26 cellular contexts compared by ENCODE assay signal in the genomic region with DNA sequence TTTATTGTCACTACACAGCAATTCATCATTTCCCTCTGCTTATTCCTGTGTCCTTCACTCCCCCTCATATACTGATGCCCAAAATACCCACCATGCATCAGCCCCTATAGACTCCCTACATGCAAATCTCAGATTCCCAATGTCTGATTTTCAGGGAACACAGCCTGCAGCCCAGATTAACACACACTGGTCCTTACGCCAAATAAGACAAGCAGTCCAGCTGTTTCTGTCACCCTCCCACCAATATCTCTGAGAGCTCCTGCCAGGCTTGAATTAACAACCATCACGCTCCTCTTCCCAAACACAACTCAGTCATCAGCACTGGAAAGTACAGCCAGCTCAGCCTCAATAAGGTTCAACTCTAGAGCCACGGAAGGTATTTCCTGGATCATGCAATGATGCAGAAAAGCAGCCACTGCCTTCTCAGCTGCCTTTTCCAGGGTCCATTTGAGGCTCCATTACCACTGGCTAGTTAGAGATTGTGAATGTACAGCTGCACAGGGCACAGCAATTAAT. TPM values are rescaled to one million over a fixed set of nuclear protein-coding genes. Genes with fewer than 3 reads are reported as not detected.
A peak's percentile ranks its signal among the peaks of the same experiment; 100 is the strongest.
DNase-seq lines count a peak whose midpoint lies in the region; ATAC-seq and TF ChIP-seq lines count a peak whose summit lies in the region.
"Had no signal": no experiment of that assay in that cellular context is flagged by ENCODE, and none has a peak within 500 bp of the region (broad histone marks: within the 10 kb centered on the region; RNA-seq: fewer than 3 reads in every experiment).

No MANE protein-coding gene starts in this region.

- no peak overlapping the region for H4K5ac ChIP-seq in IMR-90 (ENCODE audit: low read depth, low read length)

- ATAC-seq in IMR-90 (ENCODE audit: low read depth) (no peak), heart right ventricle (peak in 5 of 8 donors; percentile 39 to 89 (median 84)), GM21423 (IDR thresholded peaks at IDR 0.05; ENCODE audit: unreplicated experiment) (no peak)

- TF ChIP-seq POLR2A in IMR-90 (IDR thresholded peaks at IDR 0.05; ENCODE audit: low read depth, low read length), result no peak

- peak overlapping the region; percentile 12 for H3K27ac Mint-ChIP-seq in nephron progenitor cell
- H3K27ac Mint-ChIP-seq: immature natural killer cell had no signal

- no peaks in the 10 kb centered on the region for H4K20me1 ChIP-seq in IMR-90 (ENCODE audit: insufficient read depth, low read length)

- no peak overlapping the region for H3K18ac ChIP-seq in IMR-90 (ENCODE audit: low read depth, low read length)

- intact Hi-C loops in IMR-90 (cut with micrococcal nuclease), result no loop called here
- intact Hi-C loops in heart right ventricle (cut with DNase I), result no loop called here

- no peak overlapping the region for H3K56ac ChIP-seq in IMR-90 (ENCODE audit: extremely low read depth, insufficient read depth, low read length)

- no peak overlapping the region for H3K4ac ChIP-seq in IMR-90 (ENCODE audit: low read depth, low read length)

- POLR2A ChIA-PET in IMR-90 (lab: Charles Lee; ENCODE audit: unreplicated experiment), result no interaction called here

- peak overlapping the region; percentile 28; the same call in 1 of the 2 replicates for H3K14ac ChIP-seq in IMR-90 (replicated peaks; ENCODE audit: low read depth, low read length)

- peak overlapping the region; percentile 45 for H2AFZ ChIP-seq in IMR-90 (replicated peaks; ENCODE audit: low read length, poor library complexity)

- H3K27me3 Mint-ChIP-seq in nephron progenitor cell (ENCODE audit: low read depth, poor library complexity), result peaks cover 3% of the 10 kb centered on the region

- no peak overlapping the region for H4K91ac ChIP-seq in IMR-90 (ENCODE audit: insufficient read depth, low read depth, low read length)

- H3K79me1 ChIP-seq in IMR-90 (ENCODE audit: low read depth in 1 of 2, low read length in 2 of 2), result no peaks in the 10 kb centered on the region

- no peaks in the 10 kb centered on the region for H3K36me3 Mint-ChIP-seq in nephron progenitor cell (ENCODE audit: low read depth)
- H3K36me3 Mint-ChIP-seq: immature natural killer cell had no signal

- TF ChIP-seq CTCF in IMR-90 (conservative IDR thresholded peaks at IDR 0.05; ENCODE audit: low read depth, low read length) (no peak), heart right ventricle (IDR thresholded peaks at IDR 0.05) (no peak), nephron progenitor cell (IDR thresholded peaks at IDR 0.05) (no peak)

- H2AK5ac ChIP-seq in IMR-90 (ENCODE audit: low read depth, low read length), result no peak overlapping the region; the same call in 1 of the 2 replicates

- in situ Hi-C loops in IMR-90 (cut with MboI; ENCODE audit: low sequenced_read_pairs), result no loop called here

- no peaks in the 10 kb centered on the region for H3K27me3 ChIP-seq in IMR-90 (ENCODE audit: control insufficient read depth, insufficient read depth, low read length)
- H3K27me3 ChIP-seq in heart right ventricle, result no peaks in the 10 kb centered on the region
- H3K27me3 ChIP-seq: foreskin keratinocyte, neutrophil, upper lobe of left lung had no signal

- no peak overlapping the region for H4K8ac ChIP-seq in IMR-90 (ENCODE audit: low read depth in 2 of 2, low read length in 2 of 2)

- H3K4me1 Mint-ChIP-seq in nephron progenitor cell, result peaks cover 20% of the 10 kb centered on the region
- H3K4me1 Mint-ChIP-seq: immature natural killer cell had no signal

- peak; percentile 5 for DNase-seq in Ammon's horn (ENCODE audit: low spot score)
- peak; percentile 23 for DNase-seq in IMR-90
- no peak for DNase-seq in heart right ventricle
- no peak for DNase-seq in nephron progenitor cell
- DNase-seq in A172 (ENCODE audit: low spot score), result no peak
- DNase-seq in NAMALWA (ENCODE audit: low spot score), result no peak
- DNase-seq in SHP77 treated with DMSO at 0.1 percent for 48 hours (lab: John Stamatoyannopoulos, UW), result no peak
- DNase-seq: activated gamma-delta T cell treated with Interleukin-2 at 50 U/mL for 16 hours; activated T-cell treated with anti-CD3 and anti-CD28 coated beads, Interleukin-2, amount 50 U/mL, for 1 hour; DMS 273 treated with DMSO at 0.1 percent for 48 hours; effector CD8-positive, alpha-beta T cell; foreskin keratinocyte; hippocampal formation; immature natural killer cell; KBM-7; MV-4-11; NCI-H187 treated with DMSO at 0.1 percent for 48 hours; NCI-H526 treated with DMSO at 0.1 percent for 48 hours; psoas muscle; small intestine; stimulated activated CD4-positive, alpha-beta T cell treated with anti-CD3 and anti-CD28 coated beads, Interleukin-2, amount 100 ng/mL, for 24 hours; upper lobe of left lung had no signal

- H3K9me3 ChIP-seq in IMR-90 (ENCODE audit: control insufficient read depth, insufficient read depth, low read length), result no peaks in the 10 kb centered on the region
- H3K9me3 ChIP-seq in heart right ventricle, result no peaks in the 10 kb centered on the region
- H3K9me3 ChIP-seq: neutrophil, psoas muscle, upper lobe of left lung had no signal

- no peak overlapping the region for H3K4me2 ChIP-seq in IMR-90 (ENCODE audit: low read depth, low read length)

- dilution Hi-C loops in IMR-90 (cut with HindIII; ENCODE audit: low sequenced_read_pairs, unreplicated experiment), result no loop called here

- peaks cover 18% of the 10 kb centered on the region; the same call in 1 of the 2 replicates for H3K9me1 ChIP-seq in IMR-90 (ENCODE audit: insufficient read depth, low read length)

- H2BK15ac ChIP-seq in IMR-90 (ENCODE audit: low read depth, low read length), result no peak overlapping the region

- H3K4me3 Mint-ChIP-seq in nephron progenitor cell, result no peak overlapping the region
- H3K4me3 Mint-ChIP-seq: immature natural killer cell had no signal

- H3K27ac ChIP-seq in IMR-90 (ENCODE audit: insufficient read depth, low read length) (no peak overlapping the region), heart right ventricle (peak overlapping the region in 3 of 10 donors; percentile 23 to 40 (median 29))
- H3K27ac ChIP-seq: C4-2B, foreskin keratinocyte, neutrophil, psoas muscle, upper lobe of left lung had no signal

- no peak overlapping the region for H2AK9ac ChIP-seq in IMR-90 (replicated peaks; ENCODE audit: low read depth, low read length, poor library complexity)

- CTCF ChIA-PET in IMR-90 (lab: Yijun Ruan, JAX), result interaction anchor here (0.6 kb wide), 1 partner anchor 76 kb away, joined by 7 read pairs; no protein-coding TSS in a partner anchor

- no peak overlapping the region for H2BK20ac ChIP-seq in IMR-90 (ENCODE audit: low read depth, low read length)

- no peak overlapping the region for H3K9ac ChIP-seq in IMR-90 (ENCODE audit: low read depth, low read length)

- H3K9me3 Mint-ChIP-seq in nephron progenitor cell, result no peaks in the 10 kb centered on the region
- H3K9me3 Mint-ChIP-seq: immature natural killer cell had no signal

- H3K23ac ChIP-seq in IMR-90 (ENCODE audit: low read depth, low read length), result no peak overlapping the region

- BruUV-seq in IMR-90 (replicated peaks; lab: Mats Ljungman, UMichigan), result no TSS peak

- H3K4me3 ChIP-seq in IMR-90 (ENCODE audit: insufficient read depth, low read depth, low read length) (no peak overlapping the region), heart right ventricle (no peak overlapping the region)
- H3K4me3 ChIP-seq: lung, psoas muscle, upper lobe of left lung had no signal

- no peak for TF ChIP-seq RAD21 in IMR-90 (IDR thresholded peaks at IDR 0.05; ENCODE audit: low read length)

- H3K4me1 ChIP-seq in IMR-90 (ENCODE audit: control insufficient read depth, insufficient read depth, low read length) (peaks cover 5% of the 10 kb centered on the region), heart right ventricle (peaks cover 0 to 20% (median 10%) of the 10 kb centered on the region in 9 donors)
- H3K4me1 ChIP-seq: foreskin keratinocyte, psoas muscle, upper lobe of left lung had no signal

- no peaks in the 10 kb centered on the region for H3K36me3 ChIP-seq in IMR-90 (ENCODE audit: control insufficient read depth, insufficient read depth, low read length)
- H3K36me3 ChIP-seq in heart right ventricle, result no peaks in the 10 kb centered on the region
- H3K36me3 ChIP-seq: neutrophil, upper lobe of left lung had no signal

- H2BK120ac ChIP-seq in IMR-90 (ENCODE audit: low read depth, low read length), result no peak overlapping the region

- H2BK5ac ChIP-seq in IMR-90 (ENCODE audit: low read depth, low read length, poor library complexity, severe bottlenecking), result no peak overlapping the region

- WGBS in IMR-90 (ENCODE audit: extremely low coverage in 2 of 2, insufficient read length in 1 of 2), 2 experiments, result 79% methylated on average over 2 of the region's 3 CpGs; no CpG with 5 or more reads in 1 of the 2 experiments
- 34 to 65% methylated on average over 3 of the region's 3 CpGs for WGBS in heart right ventricle, 2 donors

TF ChIP-seq in IMR-90, 13 proteins besides CTCF, POLR2A, EP300 and RAD21:
- TF ChIP-seq RCOR1 (IDR thresholded peaks at IDR 0.05; ENCODE audit: insufficient replicate concordance, low read length) (no peak), FOS (IDR thresholded peaks at IDR 0.05; ENCODE audit: low read depth, low read length) (no peak)

RNA-seq across cellular contexts. Expression of a gene that starts 39.0 kb away (rescaled TPM):
- total RNA-seq in IMR-90 (2012; rRNA removed) (93.4 and 106 TPM in 2 replicates), heart right ventricle (10 to 100 TPM; 52.9 to 67.1 (median 59.2) TPM)
- polyA plus RNA-seq in IMR-90 (2012; rRNA removed) (22.6 and 30.5 TPM in 2 replicates), heart right ventricle (10 to 100 TPM; 18.3 to 21.0 TPM)
- 12.8 and 14.6 TPM in 2 replicates for polyA plus RNA-seq in IMR-90 (2012; cell fraction: cytosol; rRNA removed)
- polyA plus RNA-seq in IMR-90 (2012; cell fraction: nucleus; rRNA removed; ENCODE audit: low replicate concordance), result 10.0 and 41.8 TPM in 2 replicates
- 82.8 and 90.9 TPM in 2 replicates for total RNA-seq in A172 (2014; rRNA removed; shearing (Covaris generic))

Comparison
In these comparisons a context has a peak if more than half of its experiments do, and no peak if none do; other contexts are left out.
1. DNase-seq: peak in Ammon's horn (single experiment) and IMR-90 (single experiment); none in heart right ventricle (0 of 2), nephron progenitor cell (single experiment), A172 (single experiment), NAMALWA (single experiment) and SHP77 treated with DMSO at 0.1 percent for 48 hours (single experiment).
2. ATAC-seq: peak in heart right ventricle (5 of 8); none in IMR-90 (single experiment) and GM21423 (single experiment).